Comparison of ENCODE assay signal across 26 cellular contexts in genomic region chr9:16118090-16118489, GRCh38.
A peak's percentile ranks its signal among the peaks of the same experiment; 100 is the strongest.
DNase-seq lines count a peak whose midpoint lies in the region; ATAC-seq, FAIRE-seq and TF ChIP-seq lines count a peak whose summit lies in the region.
"Had no signal": no experiment of that assay in that cellular context is flagged by ENCODE, and none has a peak within 500 bp of the region (broad histone marks: within the 10 kb centered on the region; RNA-seq: fewer than 3 reads in every experiment).

No MANE protein-coding gene starts in this region.

- H3K4me3 Mint-ChIP-seq in activated naive CD8-positive, alpha-beta T cell treated with anti-CD3 and anti-CD28 coated beads, Interleukin-2, amount 50 U/mL, for 24 hours: no peak overlapping the region
- H3K4me3 Mint-ChIP-seq in activated naive CD8-positive, alpha-beta T cell treated with anti-CD3 and anti-CD28 coated beads for 36 hours: no peak overlapping the region
- no peak overlapping the region for H3K4me3 Mint-ChIP-seq in astrocyte (ENCODE audit: unreplicated experiment)
- H3K4me3 Mint-ChIP-seq: CD14-positive monocyte; CD4-positive, alpha-beta memory T cell; CD4-positive, CD25-positive, alpha-beta regulatory T cell; CD8-positive, alpha-beta memory T cell had no signal

- H4K8ac ChIP-seq in mesendoderm (ENCODE audit: low read depth, low read length): no peak overlapping the region

- H2BK15ac ChIP-seq in mesendoderm (replicated peaks; ENCODE audit: low read depth): peak overlapping the region; percentile 67

- no peaks in the 10 kb centered on the region for H3K36me3 Mint-ChIP-seq in activated naive CD8-positive, alpha-beta T cell treated with anti-CD3 and anti-CD28 coated beads, Interleukin-2, amount 50 U/mL, for 24 hours (ENCODE audit: low read depth)
- peaks cover 3% of the 10 kb centered on the region for H3K36me3 Mint-ChIP-seq in activated naive CD8-positive, alpha-beta T cell treated with anti-CD3 and anti-CD28 coated beads for 36 hours
- H3K36me3 Mint-ChIP-seq in astrocyte (ENCODE audit: low read depth, unreplicated experiment): no peaks in the 10 kb centered on the region
- H3K36me3 Mint-ChIP-seq: CD14-positive monocyte; CD4-positive, alpha-beta memory T cell; CD4-positive, CD25-positive, alpha-beta regulatory T cell; CD8-positive, alpha-beta memory T cell had no signal

- H3K4me1 Mint-ChIP-seq in activated naive CD8-positive, alpha-beta T cell treated with anti-CD3 and anti-CD28 coated beads, Interleukin-2, amount 50 U/mL, for 24 hours: peaks cover 13% of the 10 kb centered on the region
- peaks cover 2% of the 10 kb centered on the region for H3K4me1 Mint-ChIP-seq in activated naive CD8-positive, alpha-beta T cell treated with anti-CD3 and anti-CD28 coated beads for 36 hours
- peaks cover 45% of the 10 kb centered on the region for H3K4me1 Mint-ChIP-seq in astrocyte (ENCODE audit: low read depth, unreplicated experiment)
- H3K4me1 Mint-ChIP-seq: CD14-positive monocyte; CD4-positive, alpha-beta memory T cell; CD8-positive, alpha-beta memory T cell had no signal

- TF ChIP-seq CTCF in astrocyte (IDR thresholded peaks at IDR 0.05; ENCODE audit: insufficient read depth, low read depth, low read length): no peak
- no peak for TF ChIP-seq CTCF in gastrocnemius medialis (IDR thresholded peaks at IDR 0.05 in 4 of 5, conservative IDR thresholded peaks at IDR 0.05 in 1 of 5)

- DNase-seq in activated naive CD8-positive, alpha-beta T cell treated with anti-CD3 and anti-CD28 coated beads, Interleukin-2, amount 50 U/mL, for 24 hours: no peak
- DNase-seq in activated naive CD8-positive, alpha-beta T cell treated with anti-CD3 and anti-CD28 coated beads for 36 hours: no peak
- DNase-seq in H54 (ENCODE audit: insufficient read length, low spot score): no peak
- no peak for DNase-seq in astrocyte (ENCODE audit: low read depth)
- no peak for DNase-seq in mesendoderm
- no peak for DNase-seq in gastrocnemius medialis
- no peak for DNase-seq in SIG-M5 treated with dmso at 0.1 percent for 504 hours (lab: John Stamatoyannopoulos, UW; ENCODE audit: unreplicated experiment)
- DNase-seq: BE2C; C1 segment of cervical spinal cord; CD4-positive, alpha-beta memory T cell; CD4-positive, CD25-positive, alpha-beta regulatory T cell; CD8-positive, alpha-beta memory T cell; COR-L47; DMS 273 treated with DMSO at 0.1 percent for 48 hours; DMS153; DMS53; DMS79; DND-41; GDM1 had no signal

- H4K20me1 ChIP-seq in astrocyte (ENCODE audit: insufficient read depth, low read length): no peaks in the 10 kb centered on the region
- H4K20me1 ChIP-seq: BLaER1 had no signal

- peak; percentile 66 for ATAC-seq in activated naive CD8-positive, alpha-beta T cell treated with anti-CD3 and anti-CD28 coated beads, Interleukin-2, amount 50 U/mL, for 24 hours
- ATAC-seq in gastrocnemius medialis: no peak
- ATAC-seq: A549, GM12878 had no signal

- no peak overlapping the region for H4K5ac ChIP-seq in mesendoderm (ENCODE audit: low read length)

- WGBS in mesendoderm (ENCODE audit: extremely low coverage, insufficient coverage, low lambda C conversion rate): no CpG with 5 or more reads among the region's 2 CpGs

- H2BK120ac ChIP-seq in mesendoderm (ENCODE audit: low read depth, low read length): no peak overlapping the region

- H3K27ac ChIP-seq in astrocyte (ENCODE audit: low read depth, low read length) (no peak overlapping the region), mesendoderm (ENCODE audit: low read depth, low read length) (no peak overlapping the region), gastrocnemius medialis (no peak overlapping the region)
- H3K27ac ChIP-seq: 22Rv1, A549, BLaER1 had no signal

- in situ Hi-C loops in gastrocnemius medialis (cut with MboI; ENCODE audit: low sequenced_read_pairs in 4 of 4): no loop called here

- no peaks in the 10 kb centered on the region for H3K36me3 ChIP-seq in astrocyte (ENCODE audit: insufficient read depth, low read length)
- no peaks in the 10 kb centered on the region for H3K36me3 ChIP-seq in mesendoderm (ENCODE audit: control insufficient read depth, insufficient read depth, low read length)
- H3K36me3 ChIP-seq in gastrocnemius medialis: no peaks in the 10 kb centered on the region
- H3K36me3 ChIP-seq: BE2C, BLaER1 had no signal

- H3K4me2 ChIP-seq in astrocyte (ENCODE audit: low read length) (no peak overlapping the region), mesendoderm (ENCODE audit: low read length) (no peak overlapping the region)
- H3K4me2 ChIP-seq: A549, BLaER1 had no signal

- H3K56ac ChIP-seq in mesendoderm (ENCODE audit: low read length): no peak overlapping the region

- H3K4me1 ChIP-seq in astrocyte (ENCODE audit: insufficient read depth, low read length) (peaks cover 33% of the 10 kb centered on the region), mesendoderm (ENCODE audit: control insufficient read depth, low read depth, low read length) (peaks cover 2% of the 10 kb centered on the region), gastrocnemius medialis (no peaks in the 10 kb centered on the region)
- H3K4me1 ChIP-seq: BE2C, BLaER1 had no signal

- H3K27ac Mint-ChIP-seq in activated naive CD8-positive, alpha-beta T cell treated with anti-CD3 and anti-CD28 coated beads, Interleukin-2, amount 50 U/mL, for 24 hours: no peak overlapping the region
- H3K27ac Mint-ChIP-seq in activated naive CD8-positive, alpha-beta T cell treated with anti-CD3 and anti-CD28 coated beads for 36 hours: no peak overlapping the region
- peak overlapping the region; percentile 70 for H3K27ac Mint-ChIP-seq in astrocyte (ENCODE audit: unreplicated experiment)
- H3K27ac Mint-ChIP-seq: CD14-positive monocyte; CD4-positive, alpha-beta memory T cell; CD4-positive, CD25-positive, alpha-beta regulatory T cell; CD8-positive, alpha-beta memory T cell had no signal

- H3K23ac ChIP-seq in mesendoderm (ENCODE audit: low read length): no peak overlapping the region

- H3K79me2 ChIP-seq in astrocyte (ENCODE audit: insufficient read depth, low read length): no peaks in the 10 kb centered on the region
- H3K79me2 ChIP-seq in mesendoderm (ENCODE audit: control insufficient read depth, insufficient read depth, low read length): no peaks in the 10 kb centered on the region

- TF ChIP-seq POLR2A in H54 (IDR thresholded peaks at IDR 0.05; ENCODE audit: low read depth, low read length): no peak
- TF ChIP-seq POLR2A in gastrocnemius medialis (IDR thresholded peaks at IDR 0.05): no peak

- H3K9me3 ChIP-seq in astrocyte (ENCODE audit: insufficient read depth, low read depth, low read length) (no peaks in the 10 kb centered on the region), gastrocnemius medialis (no peaks in the 10 kb centered on the region)
- H3K9me3 ChIP-seq: A549, BE2C, BLaER1 had no signal

- no peak overlapping the region for H3K4ac ChIP-seq in mesendoderm (ENCODE audit: low read depth, low read length)

- H3K79me1 ChIP-seq in mesendoderm (ENCODE audit: low read length): no peaks in the 10 kb centered on the region

- H3K9ac ChIP-seq in astrocyte (ENCODE audit: low read length): no peak overlapping the region
- H3K9ac ChIP-seq in mesendoderm (ENCODE audit: low read length): no peak overlapping the region
- H3K9ac ChIP-seq: BLaER1 had no signal

- FAIRE-seq in H54 (lab: Jason Lieb, UNC) (peak; percentile 43), astrocyte (lab: Jason Lieb, UNC) (peak; percentile 60)
- FAIRE-seq: A549, GM12878, GM12892, GM18507 had no signal

- no peak overlapping the region for H2AFZ ChIP-seq in astrocyte (ENCODE audit: low read depth, low read length)

- no peak overlapping the region for H3K18ac ChIP-seq in mesendoderm (ENCODE audit: low read length)

- no peaks in the 10 kb centered on the region for H3K27me3 Mint-ChIP-seq in activated naive CD8-positive, alpha-beta T cell treated with anti-CD3 and anti-CD28 coated beads, Interleukin-2, amount 50 U/mL, for 24 hours
- H3K27me3 Mint-ChIP-seq in activated naive CD8-positive, alpha-beta T cell treated with anti-CD3 and anti-CD28 coated beads for 36 hours: no peaks in the 10 kb centered on the region
- no peaks in the 10 kb centered on the region for H3K27me3 Mint-ChIP-seq in astrocyte (ENCODE audit: low read depth, unreplicated experiment)
- H3K27me3 Mint-ChIP-seq: CD4-positive, alpha-beta memory T cell; CD4-positive, CD25-positive, alpha-beta regulatory T cell had no signal

- H3K4me3 ChIP-seq in astrocyte (ENCODE audit: insufficient read depth, low read depth, low read length) (no peak overlapping the region), mesendoderm (ENCODE audit: low read length) (no peak overlapping the region), gastrocnemius medialis (no peak overlapping the region)
- H3K4me3 ChIP-seq: A549, BLaER1, GM12878 had no signal

- H3K27me3 ChIP-seq in astrocyte (ENCODE audit: insufficient read depth, low read length) (no peaks in the 10 kb centered on the region), mesendoderm (ENCODE audit: insufficient read depth, low read length, poor library complexity) (no peaks in the 10 kb centered on the region), gastrocnemius medialis (no peaks in the 10 kb centered on the region)
- H3K27me3 ChIP-seq: BE2C, BLaER1 had no signal

- H3K9me3 Mint-ChIP-seq in activated naive CD8-positive, alpha-beta T cell treated with anti-CD3 and anti-CD28 coated beads, Interleukin-2, amount 50 U/mL, for 24 hours: peaks cover 5% of the 10 kb centered on the region
- peaks cover 5% of the 10 kb centered on the region for H3K9me3 Mint-ChIP-seq in activated naive CD8-positive, alpha-beta T cell treated with anti-CD3 and anti-CD28 coated beads for 36 hours
- H3K9me3 Mint-ChIP-seq in astrocyte (ENCODE audit: unreplicated experiment): peaks cover 3% of the 10 kb centered on the region

- H2BK5ac ChIP-seq in mesendoderm (ENCODE audit: low read length): no peak overlapping the region

- intact Hi-C loops in gastrocnemius medialis (cut with DNase I; ENCODE audit: low total_unique reads): no loop called here

- no peak overlapping the region for H2AK5ac ChIP-seq in mesendoderm (ENCODE audit: low read length)
